Comparison of ENCODE assay signal across 7 cellular contexts in genomic region chr2:27409321-27410073, GRCh38.
DNase-seq lines count a peak whose midpoint lies in the region; ATAC-seq and TF ChIP-seq lines count a peak whose summit lies in the region.

PPM1G (minus strand) TSS chr2:27409591; CDS start chr2:27409422, 169 bp downstream.

- peak within 1 kb of the TSS; percentile 96 for H3K4me3 ChIP-seq in astrocyte of the cerebellum (ENCODE audit: low read depth, low read length)

- in situ Hi-C loops in astrocyte of the cerebellum (cut with HindIII; ENCODE audit: low sequenced_read_pairs) = no loop called here

- peak; percentile 95 for ATAC-seq in GM18511 (IDR thresholded peaks at IDR 0.05; ENCODE audit: unreplicated experiment)
- ATAC-seq in HG03025 (IDR thresholded peaks at IDR 0.05; ENCODE audit: low FRiP score, unreplicated experiment) = peak; percentile 80

- DNase-seq in NCI-H2081 (lab: John Stamatoyannopoulos, UW) (peak; percentile 97 to 98), T-helper 9 cell (peak; percentile 96), astrocyte of the cerebellum (ENCODE audit: low read depth) (peak; percentile 74), hepatic stellate cell (ENCODE audit: low spot score) (peak; percentile 93), retina (peak; percentile 97)

- no peak for TF ChIP-seq CTCF in astrocyte of the cerebellum (IDR thresholded peaks at IDR 0.05; ENCODE audit: low read depth, low read length, missing control alignments)

Comparison
In these comparisons a context has a peak if more than half of its experiments do, and no peak if none do; other contexts are left out.
1. Peak in every context shown above with its lines: DNase-seq, ATAC-seq and H3K4me3 ChIP-seq.